9 cellular contexts compared by ENCODE assay signal in genomic region chr3:111691293-111691909, GRCh38. TPM values are rescaled to one million over a fixed set of nuclear protein-coding genes. Genes with fewer than 3 reads are reported as not detected.
A peak's percentile ranks its signal among the peaks of the same experiment; 100 is the strongest.
DNase-seq lines count a peak whose midpoint lies in the region; ATAC-seq, FAIRE-seq and TF ChIP-seq lines count a peak whose summit lies in the region.
"Had no signal": no experiment of that assay in that cellular context is flagged by ENCODE, and none has a peak within 500 bp of the region (broad histone marks: within the 10 kb centered on the region; RNA-seq: fewer than 3 reads in every experiment).

No MANE protein-coding gene starts in this region.

- no peaks in the 10 kb centered on the region for H3K9me3 Mint-ChIP-seq in activated B cell treated with CpG ODN at 0.5 μM for 24 hours
- H3K9me3 Mint-ChIP-seq: CD8-positive, alpha-beta memory T cell had no signal

- TF ChIP-seq CTCF in NB4 (IDR thresholded peaks at IDR 0.05; ENCODE audit: low read depth, low read length) = peak; percentile 16
- no peak for TF ChIP-seq CTCF in activated B cell treated with CpG ODN at 0.5 μM for 24 hours (IDR thresholded peaks at IDR 0.05)
- peak; percentile 32 for TF ChIP-seq CTCF in kidney (IDR thresholded peaks at IDR 0.05; ENCODE audit: borderline replicate concordance, extremely low read depth, insufficient read depth)

- H3K9ac ChIP-seq in kidney (ENCODE audit: low read length in 2 of 2) = no peak overlapping the region

- H3K4me3 Mint-ChIP-seq in activated B cell treated with CpG ODN at 0.5 μM for 24 hours = no peak overlapping the region

- no peak for FAIRE-seq in kidney (lab: Jason Lieb, UNC)

- no peaks in the 10 kb centered on the region for H3K27me3 Mint-ChIP-seq in activated B cell treated with CpG ODN at 0.5 μM for 24 hours
- H3K27me3 Mint-ChIP-seq: CD8-positive, alpha-beta memory T cell had no signal

- H3K4me1 Mint-ChIP-seq in activated B cell treated with CpG ODN at 0.5 μM for 24 hours = peaks cover 34% of the 10 kb centered on the region

- intact Hi-C loops in activated B cell treated with CpG ODN at 0.5 μM for 24 hours (cut with micrococcal nuclease) (loop anchor here (1.0 to 2.0 kb wide), 3 partner anchors 13 to 114 kb away; no protein-coding TSS in a partner anchor), kidney (cut with DNase I) (no loop called here)

- no peak overlapping the region for H3K27ac Mint-ChIP-seq in activated B cell treated with CpG ODN at 0.5 μM for 24 hours

- DNase-seq in NCI-H1436 (lab: John Stamatoyannopoulos, UW) = peak; percentile 15
- no peak for DNase-seq in NCI-H1436 treated with DMSO at 0.1 percent for 48 hours (lab: John Stamatoyannopoulos, UW)
- DNase-seq in NB4 (ENCODE audit: low read depth) = peak; percentile 34
- DNase-seq in activated B cell treated with CpG ODN at 0.5 μM for 24 hours = no peak
- no peak for DNase-seq in kidney
- DNase-seq in activated CD4-positive, alpha-beta T cell treated with anti-CD3 and anti-CD28 coated beads, Interleukin-2, amount 50 U/mL, for 48 hours = no peak
- no peak for DNase-seq in HuH-7.5 (ENCODE audit: low spot score)

- H3K27ac ChIP-seq in kidney (ENCODE audit: low read depth in 2 of 2, low read length in 2 of 2) = no peak overlapping the region

- H3K4me1 ChIP-seq in kidney (ENCODE audit: control insufficient read depth in 1 of 2, insufficient read depth in 1 of 2, low read depth in 1 of 2, low read length in 2 of 2) = no peaks in the 10 kb centered on the region

- ATAC-seq in activated B cell treated with CpG ODN at 0.5 μM for 24 hours (ENCODE audit: low read depth) (peak; percentile 45), GM19463 (IDR thresholded peaks at IDR 0.05; ENCODE audit: unreplicated experiment) (no peak)

- no peaks in the 10 kb centered on the region for H3K36me3 ChIP-seq in kidney (ENCODE audit: control insufficient read depth in 1 of 2, insufficient read depth in 2 of 2, low read length in 2 of 2)

- H3K9me3 ChIP-seq in kidney (ENCODE audit: control insufficient read depth in 1 of 2, low read length in 2 of 2) = no peaks in the 10 kb centered on the region

- POLR2A ChIA-PET in activated B cell treated with CpG ODN at 0.5 μM for 24 hours (lab: Charles Lee) = interaction anchor here (0.6 to 3.1 kb wide), 4 partner anchors 14 to 142 kb away, joined by 3 to 13 read pairs (median 10); no protein-coding TSS in a partner anchor

- no peaks in the 10 kb centered on the region for H3K36me3 Mint-ChIP-seq in activated B cell treated with CpG ODN at 0.5 μM for 24 hours (ENCODE audit: low read depth)

- H3K4me3 ChIP-seq in NB4 (ENCODE audit: low read depth, low read length) = no peak overlapping the region
- no peak overlapping the region for H3K4me3 ChIP-seq in kidney (ENCODE audit: low read length in 2 of 2)

- CTCF ChIA-PET in activated B cell treated with CpG ODN at 0.5 μM for 24 hours (lab: Charles Lee) = interaction anchor here (0.7 to 4.7 kb wide), 14 partner anchors 9 to 276 kb away, joined by 3 to 38 read pairs (median 6); partner anchors contain the start of genes CD96 and ZBED2

- TF ChIP-seq POLR2A in NB4 (IDR thresholded peaks at IDR 0.05; ENCODE audit: extremely low read depth, insufficient read length) = no peak

RNA-seq across cellular contexts. Expression of gene PLCXD2, which starts 16.9 kb away (rescaled TPM):
- total RNA-seq in activated B cell treated with CpG ODN at 0.5 μM for 24 hours (6.1 and 7.2 TPM in 2 replicates), kidney (20.7 TPM)
- 148 TPM for polyA plus RNA-seq in kidney (ENCODE audit: insufficient read depth, low read depth, low replicate concordance)

Comparison
In these comparisons a context has a peak if more than half of its experiments do, and no peak if none do; other contexts are left out.
1. DNase-seq: peak in NCI-H1436 (single experiment) and NB4 (single experiment); none in NCI-H1436 treated with DMSO at 0.1 percent for 48 hours (single experiment), activated B cell treated with CpG ODN at 0.5 μM for 24 hours (single experiment), kidney (single experiment), activated CD4-positive, alpha-beta T cell treated with anti-CD3 and anti-CD28 coated beads, Interleukin-2, amount 50 U/mL, for 48 hours (0 of 2) and HuH-7.5 (single experiment).